In the genomic region with DNA sequence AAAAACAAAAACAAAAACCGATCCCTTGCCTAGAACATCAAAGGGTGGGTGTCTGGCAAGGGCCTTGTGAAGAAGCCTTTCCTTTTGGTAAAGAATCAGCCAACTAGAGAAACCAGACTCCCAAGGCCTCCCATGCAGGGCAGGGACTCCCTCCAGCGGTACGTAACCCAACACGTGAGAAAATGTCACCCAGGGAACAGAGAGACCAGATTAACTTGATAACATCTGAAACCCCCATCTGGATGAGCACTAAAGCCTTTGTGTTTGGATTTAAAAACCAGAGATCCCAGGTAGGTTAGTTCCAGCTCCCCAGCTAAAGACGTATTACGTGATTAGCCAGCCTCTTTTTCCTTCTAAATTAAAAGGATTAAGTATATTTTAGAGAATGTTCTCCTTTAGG, we compare ENCODE assay signal across 3 cellular contexts.
TF ChIP-seq lines count a peak whose summit lies in the region.

No MANE protein-coding gene starts in this region.

TF ChIP-seq in SK-N-SH, 30 proteins besides CTCF, POLR2A, EP300 and RAD21:
- TF ChIP-seq, protein P1, sequence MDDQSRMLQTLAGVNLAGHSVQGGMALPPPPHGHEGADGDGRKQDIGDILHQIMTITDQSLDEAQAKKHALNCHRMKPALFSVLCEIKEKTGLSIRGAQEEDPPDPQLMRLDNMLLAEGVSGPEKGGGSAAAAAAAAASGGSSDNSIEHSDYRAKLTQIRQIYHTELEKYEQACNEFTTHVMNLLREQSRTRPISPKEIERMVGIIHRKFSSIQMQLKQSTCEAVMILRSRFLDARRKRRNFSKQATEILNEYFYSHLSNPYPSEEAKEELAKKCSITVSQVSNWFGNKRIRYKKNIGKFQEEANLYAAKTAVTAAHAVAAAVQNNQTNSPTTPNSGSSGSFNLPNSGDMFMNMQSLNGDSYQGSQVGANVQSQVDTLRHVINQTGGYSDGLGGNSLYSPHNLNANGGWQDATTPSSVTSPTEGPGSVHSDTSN (IDR thresholded peaks at IDR 0.05), result no peak
- TF ChIP-seq RXRA (IDR thresholded peaks at IDR 0.05; ENCODE audit: borderline replicate concordance, low read depth) (no peak), MXI1 (IDR thresholded peaks at IDR 0.05; ENCODE audit: low read depth, low read length) (no peak), FOSL2 (IDR thresholded peaks at IDR 0.05; ENCODE audit: borderline replicate concordance, low read depth) (no peak), POLR2AphosphoS5 (IDR thresholded peaks at IDR 0.05; ENCODE audit: low read depth, low read length) (no peak), EZH2phosphoT487 (IDR thresholded peaks at IDR 0.05; ENCODE audit: borderline replicate concordance, low read depth) (no peak), YY1 (IDR thresholded peaks at IDR 0.05; ENCODE audit: low read depth) (no peak), JUND (IDR thresholded peaks at IDR 0.05) (no peak), FOXJ3 (CRISPR knock-in tag; IDR thresholded peaks at IDR 0.05) (no peak), TEAD4 (IDR thresholded peaks at IDR 0.05; ENCODE audit: borderline replicate concordance, insufficient read depth) (no peak), RCOR1 (IDR thresholded peaks at IDR 0.05; ENCODE audit: low read length) (no peak), TCF12 (IDR thresholded peaks at IDR 0.05) (no peak), SMC3 (IDR thresholded peaks at IDR 0.05; ENCODE audit: low read depth, low read length) (no peak), CHD2 (IDR thresholded peaks at IDR 0.05; ENCODE audit: low read length, partially characterized antibody) (no peak), RFX5 (IDR thresholded peaks at IDR 0.05; ENCODE audit: low read length) (no peak), TAF1 (IDR thresholded peaks at IDR 0.05; ENCODE audit: borderline replicate concordance, low read depth, low read length) (no peak)
- TF ChIP-seq, protein P2, sequence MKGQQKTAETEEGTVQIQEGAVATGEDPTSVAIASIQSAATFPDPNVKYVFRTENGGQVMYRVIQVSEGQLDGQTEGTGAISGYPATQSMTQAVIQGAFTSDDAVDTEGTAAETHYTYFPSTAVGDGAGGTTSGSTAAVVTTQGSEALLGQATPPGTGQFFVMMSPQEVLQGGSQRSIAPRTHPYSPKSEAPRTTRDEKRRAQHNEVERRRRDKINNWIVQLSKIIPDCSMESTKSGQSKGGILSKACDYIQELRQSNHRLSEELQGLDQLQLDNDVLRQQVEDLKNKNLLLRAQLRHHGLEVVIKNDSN (IDR thresholded peaks at IDR 0.05; ENCODE audit: borderline replicate concordance, low read depth), result no peak
- TF ChIP-seq, protein P3, sequence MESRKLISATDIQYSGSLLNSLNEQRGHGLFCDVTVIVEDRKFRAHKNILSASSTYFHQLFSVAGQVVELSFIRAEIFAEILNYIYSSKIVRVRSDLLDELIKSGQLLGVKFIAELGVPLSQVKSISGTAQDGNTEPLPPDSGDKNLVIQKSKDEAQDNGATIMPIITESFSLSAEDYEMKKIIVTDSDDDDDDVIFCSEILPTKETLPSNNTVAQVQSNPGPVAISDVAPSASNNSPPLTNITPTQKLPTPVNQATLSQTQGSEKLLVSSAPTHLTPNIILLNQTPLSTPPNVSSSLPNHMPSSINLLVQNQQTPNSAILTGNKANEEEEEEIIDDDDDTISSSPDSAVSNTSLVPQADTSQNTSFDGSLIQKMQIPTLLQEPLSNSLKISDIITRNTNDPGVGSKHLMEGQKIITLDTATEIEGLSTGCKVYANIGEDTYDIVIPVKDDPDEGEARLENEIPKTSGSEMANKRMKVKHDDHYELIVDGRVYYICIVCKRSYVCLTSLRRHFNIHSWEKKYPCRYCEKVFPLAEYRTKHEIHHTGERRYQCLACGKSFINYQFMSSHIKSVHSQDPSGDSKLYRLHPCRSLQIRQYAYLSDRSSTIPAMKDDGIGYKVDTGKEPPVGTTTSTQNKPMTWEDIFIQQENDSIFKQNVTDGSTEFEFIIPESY (IDR thresholded peaks at IDR 0.05; ENCODE audit: borderline replicate concordance, low read depth), result no peak
- TF ChIP-seq, protein P4, sequence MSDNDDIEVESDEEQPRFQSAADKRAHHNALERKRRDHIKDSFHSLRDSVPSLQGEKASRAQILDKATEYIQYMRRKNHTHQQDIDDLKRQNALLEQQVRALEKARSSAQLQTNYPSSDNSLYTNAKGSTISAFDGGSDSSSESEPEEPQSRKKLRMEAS (IDR thresholded peaks at IDR 0.05; ENCODE audit: low read depth), result no peak

TF ChIP-seq in SK-N-SH treated with all-trans-retinoic acid at 6 μM for 48 hours, 23 proteins besides CTCF, POLR2A, EP300 and RAD21:
- TF ChIP-seq ESRRG (CRISPR knock-in tag; IDR thresholded peaks at IDR 0.05), result no peak
- TF ChIP-seq, protein P5, sequence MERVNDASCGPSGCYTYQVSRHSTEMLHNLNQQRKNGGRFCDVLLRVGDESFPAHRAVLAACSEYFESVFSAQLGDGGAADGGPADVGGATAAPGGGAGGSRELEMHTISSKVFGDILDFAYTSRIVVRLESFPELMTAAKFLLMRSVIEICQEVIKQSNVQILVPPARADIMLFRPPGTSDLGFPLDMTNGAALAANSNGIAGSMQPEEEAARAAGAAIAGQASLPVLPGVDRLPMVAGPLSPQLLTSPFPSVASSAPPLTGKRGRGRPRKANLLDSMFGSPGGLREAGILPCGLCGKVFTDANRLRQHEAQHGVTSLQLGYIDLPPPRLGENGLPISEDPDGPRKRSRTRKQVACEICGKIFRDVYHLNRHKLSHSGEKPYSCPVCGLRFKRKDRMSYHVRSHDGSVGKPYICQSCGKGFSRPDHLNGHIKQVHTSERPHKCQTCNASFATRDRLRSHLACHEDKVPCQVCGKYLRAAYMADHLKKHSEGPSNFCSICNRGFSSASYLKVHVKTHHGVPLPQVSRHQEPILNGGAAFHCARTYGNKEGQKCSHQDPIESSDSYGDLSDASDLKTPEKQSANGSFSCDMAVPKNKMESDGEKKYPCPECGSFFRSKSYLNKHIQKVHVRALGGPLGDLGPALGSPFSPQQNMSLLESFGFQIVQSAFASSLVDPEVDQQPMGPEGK (CRISPR knock-in tag; IDR thresholded peaks at IDR 0.05; ENCODE audit: borderline replicate concordance), result no peak
- TF ChIP-seq TCF4 (CRISPR knock-in tag; IDR thresholded peaks at IDR 0.05; ENCODE audit: borderline replicate concordance), result no peak
- no peak for TF ChIP-seq ZC3H10 (CRISPR knock-in tag; IDR thresholded peaks at IDR 0.05)
- TF ChIP-seq ZFP30 (CRISPR knock-in tag; IDR thresholded peaks at IDR 0.05), result no peak
- no peak for TF ChIP-seq TOX (CRISPR knock-in tag; IDR thresholded peaks at IDR 0.05; ENCODE audit: borderline replicate concordance)
- no peak for TF ChIP-seq SNAI2 (CRISPR knock-in tag; IDR thresholded peaks at IDR 0.05)
- no peak for TF ChIP-seq ZNF70 (CRISPR knock-in tag; IDR thresholded peaks at IDR 0.05)
- no peak for TF ChIP-seq ARNTL (CRISPR knock-in tag; IDR thresholded peaks at IDR 0.05; ENCODE audit: borderline replicate concordance, low read depth)
- TF ChIP-seq GLIS3 (CRISPR knock-in tag; IDR thresholded peaks at IDR 0.05), result no peak
- no peak for TF ChIP-seq CSDC2 (CRISPR knock-in tag; IDR thresholded peaks at IDR 0.05)
- no peak for TF ChIP-seq ZNF565 (CRISPR knock-in tag; conservative IDR thresholded peaks at IDR 0.05; ENCODE audit: low read depth)
- TF ChIP-seq ZFP3 (CRISPR knock-in tag; IDR thresholded peaks at IDR 0.05), result no peak

TF ChIP-seq in K562, 482 proteins besides CTCF, POLR2A, EP300 and RAD21:
- TF ChIP-seq, protein P4 (CRISPR knock-in tag; IDR thresholded peaks at IDR 0.05), result no peak
- TF ChIP-seq, protein P6, sequence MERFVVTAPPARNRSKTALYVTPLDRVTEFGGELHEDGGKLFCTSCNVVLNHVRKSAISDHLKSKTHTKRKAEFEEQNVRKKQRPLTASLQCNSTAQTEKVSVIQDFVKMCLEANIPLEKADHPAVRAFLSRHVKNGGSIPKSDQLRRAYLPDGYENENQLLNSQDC (CRISPR knock-in tag; IDR thresholded peaks at IDR 0.05), result no peak
- TF ChIP-seq ZC3H8 (IDR thresholded peaks at IDR 0.05) (no peak), HNRNPLL (IDR thresholded peaks at IDR 0.05; ENCODE audit: low read depth, low read length, poor library complexity, severe bottlenecking) (no peak), PHB (CRISPR knock-in tag; IDR thresholded peaks at IDR 0.05) (no peak), NR2C2 (CRISPR knock-in tag; IDR thresholded peaks at IDR 0.05) (no peak), NR2C2 (tag; IDR thresholded peaks at IDR 0.05) (no peak), KDM2B (CRISPR knock-in tag; IDR thresholded peaks at IDR 0.05) (no peak), ZNF121 (CRISPR knock-in tag; conservative IDR thresholded peaks at IDR 0.05) (no peak), RBM39 (optimal IDR thresholded peaks at IDR 0.05; ENCODE audit: low read depth, low read length) (no peak), SMARCA4 (IDR thresholded peaks at IDR 0.05) (no peak)
- TF ChIP-seq, protein P7, sequence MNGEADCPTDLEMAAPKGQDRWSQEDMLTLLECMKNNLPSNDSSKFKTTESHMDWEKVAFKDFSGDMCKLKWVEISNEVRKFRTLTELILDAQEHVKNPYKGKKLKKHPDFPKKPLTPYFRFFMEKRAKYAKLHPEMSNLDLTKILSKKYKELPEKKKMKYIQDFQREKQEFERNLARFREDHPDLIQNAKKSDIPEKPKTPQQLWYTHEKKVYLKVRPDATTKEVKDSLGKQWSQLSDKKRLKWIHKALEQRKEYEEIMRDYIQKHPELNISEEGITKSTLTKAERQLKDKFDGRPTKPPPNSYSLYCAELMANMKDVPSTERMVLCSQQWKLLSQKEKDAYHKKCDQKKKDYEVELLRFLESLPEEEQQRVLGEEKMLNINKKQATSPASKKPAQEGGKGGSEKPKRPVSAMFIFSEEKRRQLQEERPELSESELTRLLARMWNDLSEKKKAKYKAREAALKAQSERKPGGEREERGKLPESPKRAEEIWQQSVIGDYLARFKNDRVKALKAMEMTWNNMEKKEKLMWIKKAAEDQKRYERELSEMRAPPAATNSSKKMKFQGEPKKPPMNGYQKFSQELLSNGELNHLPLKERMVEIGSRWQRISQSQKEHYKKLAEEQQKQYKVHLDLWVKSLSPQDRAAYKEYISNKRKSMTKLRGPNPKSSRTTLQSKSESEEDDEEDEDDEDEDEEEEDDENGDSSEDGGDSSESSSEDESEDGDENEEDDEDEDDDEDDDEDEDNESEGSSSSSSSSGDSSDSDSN (IDR thresholded peaks at IDR 0.05; ENCODE audit: borderline replicate concordance in 1 of 2, low read depth in 2 of 2, low read length in 2 of 2), result no peak
- TF ChIP-seq, protein P8, sequence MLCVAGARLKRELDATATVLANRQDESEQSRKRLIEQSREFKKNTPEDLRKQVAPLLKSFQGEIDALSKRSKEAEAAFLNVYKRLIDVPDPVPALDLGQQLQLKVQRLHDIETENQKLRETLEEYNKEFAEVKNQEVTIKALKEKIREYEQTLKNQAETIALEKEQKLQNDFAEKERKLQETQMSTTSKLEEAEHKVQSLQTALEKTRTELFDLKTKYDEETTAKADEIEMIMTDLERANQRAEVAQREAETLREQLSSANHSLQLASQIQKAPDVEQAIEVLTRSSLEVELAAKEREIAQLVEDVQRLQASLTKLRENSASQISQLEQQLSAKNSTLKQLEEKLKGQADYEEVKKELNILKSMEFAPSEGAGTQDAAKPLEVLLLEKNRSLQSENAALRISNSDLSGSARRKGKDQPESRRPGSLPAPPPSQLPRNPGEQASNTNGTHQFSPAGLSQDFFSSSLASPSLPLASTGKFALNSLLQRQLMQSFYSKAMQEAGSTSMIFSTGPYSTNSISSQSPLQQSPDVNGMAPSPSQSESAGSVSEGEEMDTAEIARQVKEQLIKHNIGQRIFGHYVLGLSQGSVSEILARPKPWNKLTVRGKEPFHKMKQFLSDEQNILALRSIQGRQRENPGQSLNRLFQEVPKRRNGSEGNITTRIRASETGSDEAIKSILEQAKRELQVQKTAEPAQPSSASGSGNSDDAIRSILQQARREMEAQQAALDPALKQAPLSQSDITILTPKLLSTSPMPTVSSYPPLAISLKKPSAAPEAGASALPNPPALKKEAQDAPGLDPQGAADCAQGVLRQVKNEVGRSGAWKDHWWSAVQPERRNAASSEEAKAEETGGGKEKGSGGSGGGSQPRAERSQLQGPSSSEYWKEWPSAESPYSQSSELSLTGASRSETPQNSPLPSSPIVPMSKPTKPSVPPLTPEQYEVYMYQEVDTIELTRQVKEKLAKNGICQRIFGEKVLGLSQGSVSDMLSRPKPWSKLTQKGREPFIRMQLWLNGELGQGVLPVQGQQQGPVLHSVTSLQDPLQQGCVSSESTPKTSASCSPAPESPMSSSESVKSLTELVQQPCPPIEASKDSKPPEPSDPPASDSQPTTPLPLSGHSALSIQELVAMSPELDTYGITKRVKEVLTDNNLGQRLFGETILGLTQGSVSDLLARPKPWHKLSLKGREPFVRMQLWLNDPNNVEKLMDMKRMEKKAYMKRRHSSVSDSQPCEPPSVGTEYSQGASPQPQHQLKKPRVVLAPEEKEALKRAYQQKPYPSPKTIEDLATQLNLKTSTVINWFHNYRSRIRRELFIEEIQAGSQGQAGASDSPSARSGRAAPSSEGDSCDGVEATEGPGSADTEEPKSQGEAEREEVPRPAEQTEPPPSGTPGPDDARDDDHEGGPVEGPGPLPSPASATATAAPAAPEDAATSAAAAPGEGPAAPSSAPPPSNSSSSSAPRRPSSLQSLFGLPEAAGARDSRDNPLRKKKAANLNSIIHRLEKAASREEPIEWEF (CRISPR knock-in tag; IDR thresholded peaks at IDR 0.05), result no peak
- TF ChIP-seq, protein P9, sequence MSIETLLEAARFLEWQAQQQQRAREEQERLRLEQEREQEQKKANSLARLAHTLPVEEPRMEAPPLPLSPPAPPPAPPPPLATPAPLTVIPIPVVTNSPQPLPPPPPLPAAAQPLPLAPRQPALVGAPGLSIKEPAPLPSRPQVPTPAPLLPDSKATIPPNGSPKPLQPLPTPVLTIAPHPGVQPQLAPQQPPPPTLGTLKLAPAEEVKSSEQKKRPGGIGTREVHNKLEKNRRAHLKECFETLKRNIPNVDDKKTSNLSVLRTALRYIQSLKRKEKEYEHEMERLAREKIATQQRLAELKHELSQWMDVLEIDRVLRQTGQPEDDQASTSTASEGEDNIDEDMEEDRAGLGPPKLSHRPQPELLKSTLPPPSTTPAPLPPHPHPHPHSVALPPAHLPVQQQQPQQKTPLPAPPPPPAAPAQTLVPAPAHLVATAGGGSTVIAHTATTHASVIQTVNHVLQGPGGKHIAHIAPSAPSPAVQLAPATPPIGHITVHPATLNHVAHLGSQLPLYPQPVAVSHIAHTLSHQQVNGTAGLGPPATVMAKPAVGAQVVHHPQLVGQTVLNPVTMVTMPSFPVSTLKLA (conservative IDR thresholded peaks at IDR 0.05), result no peak
- TF ChIP-seq, protein P10, sequence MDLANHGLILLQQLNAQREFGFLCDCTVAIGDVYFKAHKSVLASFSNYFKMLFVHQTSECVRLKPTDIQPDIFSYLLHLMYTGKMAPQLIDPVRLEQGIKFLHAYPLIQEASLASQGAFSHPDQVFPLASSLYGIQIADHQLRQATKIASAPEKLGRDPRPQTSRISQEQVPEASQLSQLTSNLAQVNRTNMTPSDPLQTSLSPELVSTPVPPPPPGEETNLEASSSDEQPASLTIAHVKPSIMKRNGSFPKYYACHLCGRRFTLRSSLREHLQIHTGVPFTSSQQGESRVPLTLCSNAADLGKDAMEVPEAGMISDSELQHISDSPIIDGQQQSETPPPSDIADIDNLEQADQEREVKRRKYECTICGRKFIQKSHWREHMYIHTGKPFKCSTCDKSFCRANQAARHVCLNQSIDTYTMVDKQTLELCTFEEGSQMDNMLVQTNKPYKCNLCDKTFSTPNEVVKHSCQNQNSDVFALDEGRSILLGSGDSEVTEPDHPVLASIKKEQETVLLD (IDR thresholded peaks at IDR 0.05), result no peak
